In the genomic region with DNA sequence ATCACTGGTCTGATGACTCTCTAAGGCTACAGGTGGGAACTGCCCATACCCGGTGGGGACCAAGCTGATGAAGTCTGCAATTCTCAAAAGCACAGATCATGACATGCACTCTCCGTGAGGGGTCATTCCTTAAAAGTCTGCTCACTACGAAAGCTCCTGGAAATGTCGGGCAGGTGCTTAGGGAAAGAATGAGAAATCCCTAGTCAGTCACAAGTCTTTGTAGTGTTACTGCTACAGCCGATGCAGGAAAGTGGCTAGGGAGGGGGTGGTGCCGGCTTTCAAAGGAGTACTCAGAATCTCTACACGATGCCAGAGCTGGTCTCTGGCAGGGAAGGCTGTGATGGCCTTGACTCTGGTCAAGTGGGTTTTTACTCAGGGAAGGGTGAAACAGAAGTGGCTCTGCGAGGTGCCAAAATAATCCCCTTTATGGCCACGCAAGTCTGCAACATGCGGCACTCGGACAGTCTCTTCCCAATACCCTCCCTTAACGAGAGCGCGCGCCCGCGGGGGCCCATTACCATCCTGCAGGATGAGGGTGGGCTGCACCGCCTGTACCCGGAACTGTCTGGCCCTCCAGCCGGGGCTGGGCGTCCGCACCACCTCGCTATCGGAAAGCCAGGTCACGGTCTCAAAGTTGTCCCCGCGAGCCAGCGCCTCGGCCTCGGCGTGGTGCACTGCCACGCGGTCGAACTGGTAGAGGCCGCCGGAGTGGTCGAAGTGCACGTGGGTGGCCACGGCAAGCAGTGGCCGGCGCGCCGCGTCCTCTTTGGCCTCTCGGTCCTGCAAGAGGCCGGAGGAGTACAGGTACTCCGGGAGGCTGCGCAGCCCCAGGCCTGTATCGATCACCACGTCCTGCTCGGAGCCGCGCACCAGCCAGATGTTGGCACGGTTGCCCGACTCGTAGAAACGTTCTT, we compare ENCODE assay signal across 8 cellular contexts. TPM values are rescaled to one million over a fixed set of nuclear protein-coding genes. Genes with fewer than 3 reads are reported as not detected.
DNase-seq lines count a peak whose midpoint lies in the region; ATAC-seq and TF ChIP-seq lines count a peak whose summit lies in the region.

No MANE protein-coding gene starts in this region.

- intact Hi-C loops in activated CD8-positive, alpha-beta T cell treated with anti-CD3 and anti-CD28 coated beads for 36 hours (cut with micrococcal nuclease) = no loop called here

- peaks cover 44% of the 10 kb centered on the region for H3K36me3 Mint-ChIP-seq in activated CD8-positive, alpha-beta T cell treated with anti-CD3 and anti-CD28 coated beads for 36 hours (ENCODE audit: low read depth)

- TF ChIP-seq CTCF in activated CD8-positive, alpha-beta T cell treated with anti-CD3 and anti-CD28 coated beads for 36 hours (IDR thresholded peaks at IDR 0.05) = no peak

- peak; percentile 40 for DNase-seq in SIG-M5 treated with dmso at 0.1 percent for 504 hours (lab: John Stamatoyannopoulos, UW; ENCODE audit: unreplicated experiment)
- DNase-seq in SIG-M5 (lab: John Stamatoyannopoulos, UW) = no peak
- peak; percentile 45 for DNase-seq in NCI-H2227 treated with DMSO at 0.1 percent for 48 hours (lab: John Stamatoyannopoulos, UW)
- peak; percentile 50 for DNase-seq in activated CD8-positive, alpha-beta T cell treated with anti-CD3 and anti-CD28 coated beads for 36 hours

- CTCF ChIA-PET in activated CD8-positive, alpha-beta T cell treated with anti-CD3 and anti-CD28 coated beads for 36 hours (lab: Charles Lee) = interaction anchor here (0.6 to 2.7 kb wide), 5 partner anchors 33 to 56 kb away, joined by 3 to 13 read pairs (median 8); a partner anchor contains a TSS

- H3K9me3 Mint-ChIP-seq in activated CD8-positive, alpha-beta T cell treated with anti-CD3 and anti-CD28 coated beads for 36 hours = peaks cover 25% of the 10 kb centered on the region

- ATAC-seq in HG02798 (IDR thresholded peaks at IDR 0.05; ENCODE audit: poor library complexity, unreplicated experiment) (peak; percentile 25), esophagus mucosa (peak; percentile 28)
- peak; percentile 2 for ATAC-seq in activated CD8-positive, alpha-beta T cell treated with anti-CD3 and anti-CD28 coated beads for 36 hours

- H3K4me3 ChIP-seq in muscle layer of duodenum (ENCODE audit: low read depth in 1 of 2, low read length in 2 of 2) (peak overlapping the region; percentile 78 to 96), subcutaneous abdominal adipose tissue (ENCODE audit: low read depth in 1 of 5, low read length in 5 of 5) (peak overlapping the region; percentile 70 to 100 (median 92))

- H3K36me3 ChIP-seq in muscle layer of duodenum (ENCODE audit: control insufficient read depth in 1 of 2, insufficient read depth in 2 of 2, low read length in 2 of 2) (no peaks in the 10 kb centered on the region), subcutaneous abdominal adipose tissue (ENCODE audit: control insufficient read depth in 5 of 5, insufficient read depth in 5 of 5, low read length in 5 of 5) (no peaks in the 10 kb centered on the region)

- POLR2A ChIA-PET in activated CD8-positive, alpha-beta T cell treated with anti-CD3 and anti-CD28 coated beads for 36 hours (lab: Charles Lee) = interaction anchor here (1.2 to 2.6 kb wide), 5 partner anchors 8 to 63 kb away, joined by 3 to 17 read pairs (median 6); a partner anchor contains a TSS

- no peaks in the 10 kb centered on the region for H3K9me3 ChIP-seq in muscle layer of duodenum (ENCODE audit: control insufficient read depth in 1 of 2, low read length in 2 of 2)
- no peaks in the 10 kb centered on the region for H3K9me3 ChIP-seq in subcutaneous abdominal adipose tissue (ENCODE audit: control insufficient read depth in 5 of 5, low read length in 5 of 5)

- H3K27ac Mint-ChIP-seq in activated CD8-positive, alpha-beta T cell treated with anti-CD3 and anti-CD28 coated beads for 36 hours = peak overlapping the region; percentile 95

- H3K4me3 Mint-ChIP-seq in activated CD8-positive, alpha-beta T cell treated with anti-CD3 and anti-CD28 coated beads for 36 hours = peak overlapping the region; percentile 97

- H3K9ac ChIP-seq in subcutaneous abdominal adipose tissue (ENCODE audit: low read length in 5 of 5) = peak overlapping the region in 4 of 5 donors; percentile 56 to 79 (median 67)

- H3K4me1 Mint-ChIP-seq in activated CD8-positive, alpha-beta T cell treated with anti-CD3 and anti-CD28 coated beads for 36 hours (ENCODE audit: low read depth) = peaks cover 35% of the 10 kb centered on the region

- H3K4me1 ChIP-seq in muscle layer of duodenum (ENCODE audit: control insufficient read depth in 1 of 2, insufficient read depth in 2 of 2, low read length in 2 of 2) (peaks cover 3 to 11% of the 10 kb centered on the region in 2 donors), subcutaneous abdominal adipose tissue (ENCODE audit: control insufficient read depth in 5 of 5, insufficient read depth in 5 of 5, low read length in 5 of 5) (peaks cover 0 to 24% (median 22%) of the 10 kb centered on the region in 5 donors)

- H3K27me3 ChIP-seq in muscle layer of duodenum (ENCODE audit: low read depth, low read length) = no peaks in the 10 kb centered on the region
- H3K27me3 ChIP-seq in subcutaneous abdominal adipose tissue (ENCODE audit: control insufficient read depth in 5 of 5, insufficient read depth in 4 of 5, low read length in 5 of 5) = no peaks in the 10 kb centered on the region

- H3K27me3 Mint-ChIP-seq in activated CD8-positive, alpha-beta T cell treated with anti-CD3 and anti-CD28 coated beads for 36 hours = no peaks in the 10 kb centered on the region

- H3K27ac ChIP-seq in muscle layer of duodenum (ENCODE audit: low read length) (peak overlapping the region; percentile 32), subcutaneous abdominal adipose tissue (ENCODE audit: low read depth, low read length) (peak overlapping the region; percentile 63)

RNA-seq across cellular contexts. Expression of a gene that starts 1.0 kb away (rescaled TPM):
- 1 to 10 TPM; 4.9 to 5.2 TPM for total RNA-seq in activated CD8-positive, alpha-beta T cell treated with anti-CD3 and anti-CD28 coated beads for 36 hours
- total RNA-seq in esophagus mucosa = 4.0 TPM

RNA-seq across cellular contexts. Expression of a gene that starts 1.1 kb away (rescaled TPM):
- 10 to 100 TPM; 24.0 to 27.1 TPM for total RNA-seq in activated CD8-positive, alpha-beta T cell treated with anti-CD3 and anti-CD28 coated beads for 36 hours
- 7.7 TPM for total RNA-seq in esophagus mucosa

RNA-seq across cellular contexts. Expression of a gene that starts 55.8 kb away (rescaled TPM):
- 10 to 100 TPM; 14.2 to 14.7 TPM for total RNA-seq in activated CD8-positive, alpha-beta T cell treated with anti-CD3 and anti-CD28 coated beads for 36 hours
- total RNA-seq in esophagus mucosa = 7.3 TPM
